Comparison of ENCODE assay signal across 1 cellular context in genomic region chr15:74453925-74454763, GRCh38.
TF ChIP-seq lines count a peak whose summit lies in the region.

No MANE protein-coding gene starts in this region.

TF ChIP-seq in IMR-90, 13 proteins besides CTCF, POLR2A, EP300 and RAD21 (continued from another document):
- TF ChIP-seq MAFK (IDR thresholded peaks at IDR 0.05; ENCODE audit: low read depth, low read length), result no peak
- no peak for TF ChIP-seq RCOR1 (IDR thresholded peaks at IDR 0.05; ENCODE audit: insufficient replicate concordance, low read length)
- no peak for TF ChIP-seq BHLHE40 (IDR thresholded peaks at IDR 0.05; ENCODE audit: low read depth, low read length)
